In genomic region chr1:111769517-111770146, GRCh38 we compare ENCODE assay signal across 8 cellular contexts. TPM values are rescaled to one million over a fixed set of nuclear protein-coding genes. Genes with fewer than 3 reads are reported as not detected.
A peak's percentile ranks its signal among the peaks of the same experiment; 100 is the strongest.
DNase-seq lines count a peak whose midpoint lies in the region; ATAC-seq, FAIRE-seq and TF ChIP-seq lines count a peak whose summit lies in the region.

No MANE protein-coding gene starts in this region.

- DNase-seq in AG04449 (ENCODE audit: low read depth, low spot score) (no peak), NCI-H2171 treated with DMSO at 0.1 percent for 48 hours (lab: John Stamatoyannopoulos, UW) (peak; percentile 72), activated B cell treated with CpG ODN at 0.5 μM for 24 hours (no peak), endothelial cell of umbilical vein (ENCODE audit: low read depth, low spot score) (peak; percentile 70), urothelium cell line (ENCODE audit: low spot score) (peak; percentile 52)
- peak in 7 of 9 donors; percentile 26 to 68 (median 55) for DNase-seq in naive thymus-derived CD4-positive, alpha-beta T cell

- no TSS peak for BruUV-seq in endothelial cell of umbilical vein (replicated peaks; lab: Mats Ljungman, UMichigan)

- TF ChIP-seq CTCF in AG04449 (IDR thresholded peaks at IDR 0.05; ENCODE audit: insufficient read depth, low read length, missing control alignments) (peak; percentile 58), GM12874 (IDR thresholded peaks at IDR 0.05; ENCODE audit: insufficient read depth, low read depth, low read length) (peak; percentile 59), activated B cell treated with CpG ODN at 0.5 μM for 24 hours (IDR thresholded peaks at IDR 0.05) (no peak), endothelial cell of umbilical vein (IDR thresholded peaks at IDR 0.05; ENCODE audit: extremely low read depth in 1 of 2, insufficient read depth in 1 of 2, low read depth in 1 of 2, low read length in 2 of 2) (peak; percentile 51 to 62)

- no peaks in the 10 kb centered on the region for H3K27me3 ChIP-seq in endothelial cell of umbilical vein (ENCODE audit: control insufficient read depth in 2 of 2, insufficient read depth in 2 of 2, low read length in 2 of 2)
- no peaks in the 10 kb centered on the region for H3K27me3 ChIP-seq in naive thymus-derived CD4-positive, alpha-beta T cell (ENCODE audit: control insufficient read depth in 2 of 2, insufficient read depth in 2 of 2, low read length in 2 of 2)

- no peak overlapping the region for H3K4me2 ChIP-seq in endothelial cell of umbilical vein (ENCODE audit: insufficient read depth, low read length)

- peaks cover 2% of the 10 kb centered on the region for H3K9me1 ChIP-seq in endothelial cell of umbilical vein (replicated peaks; ENCODE audit: control insufficient read depth, extremely low read depth, insufficient read depth, low read length)

- H3K4me3 ChIP-seq in AG04449 (ENCODE audit: low read depth, low read length) (no peak overlapping the region), endothelial cell of umbilical vein (replicated peaks in 1 of 3; ENCODE audit: insufficient read depth in 1 of 3, low read depth in 1 of 3, low read length in 3 of 3) (no peak overlapping the region)
- H3K4me3 ChIP-seq in naive thymus-derived CD4-positive, alpha-beta T cell (ENCODE audit: low read length) = no peak overlapping the region

- intact Hi-C loops in activated B cell treated with CpG ODN at 0.5 μM for 24 hours (cut with micrococcal nuclease) = loop anchor here (1.0 to 2.0 kb wide), 7 partner anchors 14 to 987 kb away; partner anchors contain the start of gene DDX20
- intact Hi-C loops in endothelial cell of umbilical vein (cut with micrococcal nuclease) = loop anchor here (1.0 kb wide), 4 partner anchors 54 to 546 kb away; no protein-coding TSS in a partner anchor
- intact Hi-C loops in naive thymus-derived CD4-positive, alpha-beta T cell (cut with micrococcal nuclease) = loop anchor here (1.0 to 5.0 kb wide), 10 partner anchors 14 to 739 kb away; partner anchors contain the start of genes CEPT1 (in 1 of the 2), DDX20 (in 1 of the 2) and DRAM2 (in 1 of the 2)

- no peak overlapping the region for H3K9ac ChIP-seq in endothelial cell of umbilical vein (replicated peaks; ENCODE audit: extremely low read depth, insufficient read depth, low read length)

- H3K27me3 Mint-ChIP-seq in activated B cell treated with CpG ODN at 0.5 μM for 24 hours = no peaks in the 10 kb centered on the region
- no peaks in the 10 kb centered on the region for H3K27me3 Mint-ChIP-seq in naive thymus-derived CD4-positive, alpha-beta T cell

- H3K27ac ChIP-seq in endothelial cell of umbilical vein (ENCODE audit: insufficient read depth, low read depth, low read length) = no peak overlapping the region
- no peak overlapping the region for H3K27ac ChIP-seq in naive thymus-derived CD4-positive, alpha-beta T cell (ENCODE audit: low read depth, low read length)

- TF ChIP-seq POLR2A in endothelial cell of umbilical vein (IDR thresholded peaks at IDR 0.05; ENCODE audit: low read depth, low read length) = peak; percentile 18

- no peaks in the 10 kb centered on the region for H3K9me3 Mint-ChIP-seq in activated B cell treated with CpG ODN at 0.5 μM for 24 hours
- H3K9me3 Mint-ChIP-seq in naive thymus-derived CD4-positive, alpha-beta T cell = no peaks in the 10 kb centered on the region

- H3K4me1 Mint-ChIP-seq in activated B cell treated with CpG ODN at 0.5 μM for 24 hours = no peaks in the 10 kb centered on the region
- peaks cover 0 to 10% (median 5%) of the 10 kb centered on the region in 7 donors for H3K4me1 Mint-ChIP-seq in naive thymus-derived CD4-positive, alpha-beta T cell

- FAIRE-seq in endothelial cell of umbilical vein (lab: Jason Lieb, UNC) = peak; percentile 63
- FAIRE-seq in urothelium cell line (lab: Jason Lieb, UNC) = peak; percentile 35

- POLR2A ChIA-PET in AG04449 (lab: Yijun Ruan, JAX) (no interaction called here), activated B cell treated with CpG ODN at 0.5 μM for 24 hours (lab: Charles Lee) (interaction anchor here (1.0 to 1.7 kb wide), 2 partner anchors 55 to 262 kb away, joined by 4 to 5 read pairs; no protein-coding TSS in a partner anchor), endothelial cell of umbilical vein (lab: Charles Lee) (interaction anchor here (0.7 kb wide), 1 partner anchor 22 kb away, joined by 3 read pairs; no protein-coding TSS in a partner anchor)
- POLR2A ChIA-PET in naive thymus-derived CD4-positive, alpha-beta T cell (lab: Charles Lee) = interaction anchor here (1.2 to 2.0 kb wide), 2 partner anchors 54 to 295 kb away, joined by 5 to 9 read pairs; no protein-coding TSS in a partner anchor

- CTCF ChIA-PET in AG04449 (lab: Yijun Ruan, JAX) (interaction anchor here (0.6 to 14.8 kb wide), 33 partner anchors 9 to 601 kb away, joined by 3 to 314 read pairs (median 4); partner anchors contain the start of gene DDX20), activated B cell treated with CpG ODN at 0.5 μM for 24 hours (lab: Charles Lee) (interaction anchor here (0.7 to 5.5 kb wide), 24 partner anchors 9 to 739 kb away, joined by 3 to 86 read pairs (median 5); partner anchors contain the start of gene WDR77), endothelial cell of umbilical vein (lab: Charles Lee) (interaction anchor here (0.6 to 5.4 kb wide), 34 partner anchors 9 to 599 kb away, joined by 3 to 125 read pairs (median 5); partner anchors contain the start of genes C1orf162 and DDX20)
- CTCF ChIA-PET in naive thymus-derived CD4-positive, alpha-beta T cell (lab: Charles Lee) = interaction anchor here (0.6 to 6.4 kb wide), 17 partner anchors 9 to 739 kb away, joined by 3 to 83 read pairs (median 4); no protein-coding TSS in a partner anchor

- dilution Hi-C loops in endothelial cell of umbilical vein (cut with MboI; ENCODE audit: extremely low pct_ligation_motif_present, low sequenced_read_pairs) = no loop called here

- no peaks in the 10 kb centered on the region for H4K20me1 ChIP-seq in endothelial cell of umbilical vein (replicated peaks; ENCODE audit: control insufficient read depth, extremely low read depth, insufficient read depth, low read length)

- no peak overlapping the region for H3K4me3 Mint-ChIP-seq in activated B cell treated with CpG ODN at 0.5 μM for 24 hours
- no peak overlapping the region for H3K4me3 Mint-ChIP-seq in naive thymus-derived CD4-positive, alpha-beta T cell

- no peak overlapping the region for H3K27ac Mint-ChIP-seq in activated B cell treated with CpG ODN at 0.5 μM for 24 hours
- peak overlapping the region in 4 of 9 donors; percentile 5 to 56 (median 40) for H3K27ac Mint-ChIP-seq in naive thymus-derived CD4-positive, alpha-beta T cell

- peaks cover 17% of the 10 kb centered on the region for H3K79me2 ChIP-seq in endothelial cell of umbilical vein (ENCODE audit: control insufficient read depth, insufficient read depth, low read length)

- no peaks in the 10 kb centered on the region for H3K4me1 ChIP-seq in endothelial cell of umbilical vein (ENCODE audit: control insufficient read depth, extremely low read depth, insufficient read depth, low read length)
- no peaks in the 10 kb centered on the region for H3K4me1 ChIP-seq in naive thymus-derived CD4-positive, alpha-beta T cell (ENCODE audit: control insufficient read depth in 2 of 2, insufficient read depth in 2 of 2, low read length in 2 of 2)

- peaks cover 50% of the 10 kb centered on the region for H3K36me3 Mint-ChIP-seq in activated B cell treated with CpG ODN at 0.5 μM for 24 hours (ENCODE audit: low read depth)
- H3K36me3 Mint-ChIP-seq in naive thymus-derived CD4-positive, alpha-beta T cell = peaks cover 0 to 19% (median 0%) of the 10 kb centered on the region in 5 donors

- H2AFZ ChIP-seq in endothelial cell of umbilical vein (ENCODE audit: low read depth, low read length) = no peak overlapping the region

- peaks cover 2 to 8% of the 10 kb centered on the region in 2 experiments for H3K36me3 ChIP-seq in endothelial cell of umbilical vein (ENCODE audit: control insufficient read depth in 2 of 2, extremely low read depth in 1 of 2, insufficient read depth in 2 of 2, low read length in 2 of 2)
- H3K36me3 ChIP-seq in naive thymus-derived CD4-positive, alpha-beta T cell (ENCODE audit: control insufficient read depth in 2 of 3, insufficient read depth in 3 of 3, low read length in 3 of 3) = peaks cover 0 to 24% (median 4%) of the 10 kb centered on the region in 3 experiments

- H3K9me3 ChIP-seq in endothelial cell of umbilical vein (replicated peaks; ENCODE audit: control insufficient read depth, insufficient read depth, low read length) = no peaks in the 10 kb centered on the region
- H3K9me3 ChIP-seq in naive thymus-derived CD4-positive, alpha-beta T cell (ENCODE audit: control insufficient read depth in 2 of 3, low read length in 3 of 3) = no peaks in the 10 kb centered on the region

- ATAC-seq in activated B cell treated with CpG ODN at 0.5 μM for 24 hours (ENCODE audit: low read depth) (peak; percentile 58), HG02840 (IDR thresholded peaks at IDR 0.05; ENCODE audit: low FRiP score, unreplicated experiment) (no peak)
- peak; percentile 82 for ATAC-seq in naive thymus-derived CD4-positive, alpha-beta T cell

RNA-seq across cellular contexts. Expression of gene DDX20, which starts 13.9 kb away (rescaled TPM):
- total RNA-seq in activated B cell treated with CpG ODN at 0.5 μM for 24 hours (21.5 and 22.4 TPM in 2 replicates), endothelial cell of umbilical vein (14.5 and 15.9 TPM in 2 replicates)
- polyA plus RNA-seq in endothelial cell of umbilical vein = 3.3 and 4.1 TPM in 2 replicates
- polyA plus RNA-seq in endothelial cell of umbilical vein (2011; cell fraction: cytosol; rRNA removed) = 5.1 and 5.4 TPM in 2 replicates
- 12.5 and 14.1 TPM in 2 replicates for polyA plus RNA-seq in endothelial cell of umbilical vein (2011; cell fraction: nucleus; rRNA removed)
- 9.2 and 13.2 TPM in 2 replicates for polyA plus RNA-seq in endothelial cell of umbilical vein (2012)
- 7.3 and 11.5 TPM in 2 replicates for polyA minus RNA-seq in endothelial cell of umbilical vein
- polyA minus RNA-seq in endothelial cell of umbilical vein (2011; cell fraction: cytosol; rRNA and poly(A)+ RNA removed) = 19.7 TPM
- polyA minus RNA-seq in endothelial cell of umbilical vein (2011; cell fraction: nucleus; rRNA and poly(A)+ RNA removed) = 7.5 and 10.3 TPM in 2 replicates
- 10 to 100 TPM; 12.7 to 27.0 (median 18.7) TPM for total RNA-seq in naive thymus-derived CD4-positive, alpha-beta T cell
- 10 to 100 TPM; 11.6 to 20.7 TPM for polyA plus RNA-seq in naive thymus-derived CD4-positive, alpha-beta T cell

RNA-seq across cellular contexts. Expression of gene INKA2, which starts 30.4 kb away (rescaled TPM):
- 1.3 and 2.1 TPM in 2 replicates for total RNA-seq in activated B cell treated with CpG ODN at 0.5 μM for 24 hours
- total RNA-seq in endothelial cell of umbilical vein = 5.3 and 7.8 TPM in 2 replicates
- 2.4 and 2.6 TPM in 2 replicates for polyA plus RNA-seq in endothelial cell of umbilical vein
- 1.9 and 2.1 TPM in 2 replicates for polyA plus RNA-seq in endothelial cell of umbilical vein (2011; cell fraction: cytosol; rRNA removed)
- 2.5 and 3.0 TPM in 2 replicates for polyA plus RNA-seq in endothelial cell of umbilical vein (2011; cell fraction: nucleus; rRNA removed)
- polyA plus RNA-seq in endothelial cell of umbilical vein (2012) = 3.7 and 5.2 TPM in 2 replicates
- polyA minus RNA-seq in endothelial cell of umbilical vein = 4.3 and 5.4 TPM in 2 replicates
- 0.72 TPM for polyA minus RNA-seq in endothelial cell of umbilical vein (2011; cell fraction: cytosol; rRNA and poly(A)+ RNA removed)
- polyA minus RNA-seq in endothelial cell of umbilical vein (2011; cell fraction: nucleus; rRNA and poly(A)+ RNA removed) = 2.6 and 3.8 TPM in 2 replicates
- 1 to 10 TPM in 2 of 5 experiments, under 1 TPM in 1, not detected in 2; 0.94 to 5.6 (median 2.3) TPM for total RNA-seq in naive thymus-derived CD4-positive, alpha-beta T cell
- not detected for polyA plus RNA-seq in naive thymus-derived CD4-positive, alpha-beta T cell

Comparison
In these comparisons a context has a peak if more than half of its experiments do, and no peak if none do; other contexts are left out.
1. DNase-seq: peak in NCI-H2171 treated with DMSO at 0.1 percent for 48 hours (single experiment), endothelial cell of umbilical vein (single experiment), naive thymus-derived CD4-positive, alpha-beta T cell (7 of 9) and urothelium cell line (single experiment); none in AG04449 (single experiment) and activated B cell treated with CpG ODN at 0.5 μM for 24 hours (single experiment).